ENCODE assay signal across 24 cellular contexts in the genomic region with DNA sequence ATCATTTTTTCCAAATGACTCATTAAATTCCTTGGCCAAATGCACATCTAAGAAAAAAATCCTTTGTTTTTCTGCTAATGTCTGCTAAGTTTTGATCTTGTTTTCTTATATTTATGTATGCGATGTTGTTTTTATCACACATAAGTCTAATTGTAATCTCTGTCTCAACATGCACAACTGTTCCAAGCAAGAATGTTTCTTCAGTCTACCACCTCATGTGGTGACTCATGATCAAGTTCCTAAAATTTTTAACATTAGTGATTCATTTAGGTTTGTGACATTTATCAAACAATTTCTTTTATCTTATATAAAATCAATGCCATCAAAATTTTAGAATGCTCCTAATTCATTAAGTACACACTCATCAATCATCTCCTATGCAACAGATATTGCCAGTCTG.
"Had no signal": no experiment of that assay in that cellular context is flagged by ENCODE, and none has a peak within 500 bp of the region (broad histone marks: within the 10 kb centered on the region; RNA-seq: fewer than 3 reads in every experiment).

No MANE protein-coding gene starts in this region.

- ATAC-seq: activated CD4-positive, alpha-beta T cell treated with anti-CD3 and anti-CD28 coated beads for 36 hours; activated CD8-positive, alpha-beta memory T cell treated with anti-CD3 and anti-CD28 coated beads, Interleukin-2, amount 10 ng/mL, durations not matched to agents 7 days and 5 days; activated CD8-positive, alpha-beta T cell treated with anti-CD3 and anti-CD28 coated beads, Interleukin-2, amount 10 ng/mL, durations not matched to agents 7 days and 5 days; activated T-cell treated with anti-CD3 and anti-CD28 coated beads, Interleukin-2, amount 50 U/mL, for 72 hours; heart right ventricle; left lobe of liver; lower lobe of right lung; naive thymus-derived CD8-positive, alpha-beta T cell; psoas muscle had no signal

- H3K79me2 ChIP-seq: parathyroid adenoma had no signal

- H3K27me3 ChIP-seq: brain microvascular endothelial cell, heart right ventricle, right atrium auricular region, spleen, transverse colon had no signal

- H3K9me3 ChIP-seq: lower lobe of right lung, psoas muscle, right atrium auricular region, spleen, transverse colon had no signal

- H3K9ac ChIP-seq: parathyroid adenoma had no signal

- DNase-seq: activated B cell treated with CpG ODN at 0.5 μM for 24 hours; activated CD4-positive, alpha-beta T cell treated with anti-CD3 and anti-CD28 coated beads for 36 hours; activated CD8-positive, alpha-beta memory T cell treated with anti-CD3 and anti-CD28 coated beads, Interleukin-2, amount 10 ng/mL, durations not matched to agents 7 days and 5 days; activated CD8-positive, alpha-beta T cell treated with anti-CD3 and anti-CD28 coated beads, Interleukin-2, amount 10 ng/mL, durations not matched to agents 7 days and 5 days; activated naive CD4-positive, alpha-beta T cell; activated T-cell treated with anti-CD3 and anti-CD28 coated beads, Interleukin-2, amount 50 U/mL, for 72 hours; anterior cingulate cortex; brain microvascular endothelial cell; caudate nucleus; effector CD4-positive, alpha-beta T cell; heart right ventricle; kidney glomerular epithelial cell; lower lobe of right lung; mesenchymal stem cell; naive thymus-derived CD8-positive, alpha-beta T cell; nucleus accumbens; psoas muscle; spleen; stimulated activated naive CD4-positive, alpha-beta T cell treated with Interleukin-2 at 50 U/mL for 16 hours; T-helper 1 cell; transverse colon had no signal

- H3K36me3 ChIP-seq: brain microvascular endothelial cell, heart right ventricle, lower lobe of right lung, right atrium auricular region, spleen, transverse colon had no signal

- H3K4me3 ChIP-seq: heart right ventricle, lower lobe of right lung, psoas muscle, right atrium auricular region, spleen, transverse colon had no signal

- H3K27ac ChIP-seq: brain microvascular endothelial cell, heart right ventricle, lower lobe of right lung, parathyroid adenoma, psoas muscle, right atrium auricular region, spleen, transverse colon had no signal

- H3K4me1 ChIP-seq: lower lobe of right lung, parathyroid adenoma, psoas muscle, spleen, transverse colon had no signal

- H2AFZ ChIP-seq: parathyroid adenoma had no signal
